Comparison of ENCODE assay signal across 8 cellular contexts in the genomic region with DNA sequence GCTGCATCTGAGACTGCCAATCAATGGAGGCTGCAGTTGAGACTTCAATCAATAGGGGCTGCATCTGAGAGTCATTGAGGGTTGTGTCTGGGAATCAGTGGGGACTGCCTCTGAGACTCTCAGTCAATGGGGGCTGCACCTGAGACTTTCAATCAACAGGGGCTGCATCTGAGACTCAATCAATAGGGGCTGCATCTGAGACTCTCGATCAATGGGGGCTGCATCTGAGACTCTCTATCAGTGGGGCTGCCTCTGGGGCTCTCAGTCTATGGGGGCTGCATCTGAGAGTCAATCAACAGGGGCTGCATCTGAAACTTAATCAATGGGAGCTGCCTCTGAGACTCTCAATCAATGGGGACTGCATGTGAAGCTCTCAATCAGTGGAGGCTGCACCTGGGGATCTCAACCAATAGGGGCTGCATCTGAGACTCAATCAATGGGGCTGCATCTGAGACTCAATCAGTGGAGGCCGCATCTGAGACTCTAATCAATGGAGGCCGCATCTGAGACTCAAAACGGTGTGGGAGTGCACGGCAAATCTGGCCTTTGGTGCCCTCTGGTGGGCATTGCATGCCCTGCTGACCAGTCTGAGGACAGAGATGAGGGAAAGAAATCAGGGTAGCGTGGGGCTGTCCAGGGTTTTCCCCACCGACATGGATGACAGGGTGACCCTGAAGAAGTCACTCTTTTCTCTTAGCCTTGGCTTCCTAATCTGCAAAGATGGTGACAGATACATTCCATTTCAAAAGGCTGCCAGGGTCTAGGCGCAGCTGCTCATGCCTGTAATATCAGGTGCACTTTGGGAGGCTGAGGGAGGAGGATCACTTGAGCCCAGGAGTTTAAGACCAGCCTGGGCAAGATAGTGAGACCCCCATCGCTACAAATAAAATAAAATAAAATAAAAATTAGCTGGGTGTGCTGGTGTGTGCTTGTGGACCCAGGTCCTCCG. TPM values are rescaled to one million over a fixed set of nuclear protein-coding genes. Genes with fewer than 3 reads are reported as not detected.
DNase-seq lines count a peak whose midpoint lies in the region; ATAC-seq, FAIRE-seq and TF ChIP-seq lines count a peak whose summit lies in the region.

No MANE protein-coding gene starts in this region.

- intact Hi-C loops in breast epithelium (cut with DNase I; ENCODE audit: low total_unique reads): loop anchor here (10.0 kb wide), 1 partner anchor 188 kb away; no protein-coding TSS in a partner anchor

- dilution Hi-C loops in keratinocyte (cut with MboI; ENCODE audit: extremely low pct_ligation_motif_present, low sequenced_read_pairs): no loop called here

- ATAC-seq in GM21786 (IDR thresholded peaks at IDR 0.05; ENCODE audit: unreplicated experiment): peak; percentile 55

- TF ChIP-seq CTCF in WERI-Rb-1 (IDR thresholded peaks at IDR 0.05; ENCODE audit: low read depth, low read length): peak; percentile 92
- TF ChIP-seq CTCF in breast epithelium (IDR thresholded peaks at IDR 0.05): peak; percentile 90 to 96 (median 92)
- TF ChIP-seq CTCF in keratinocyte (optimal IDR thresholded peaks at IDR 0.05 in 1 of 3, IDR thresholded peaks at IDR 0.05 in 1 of 3, conservative IDR thresholded peaks at IDR 0.05 in 1 of 3; ENCODE audit: extremely low read depth in 1 of 3, insufficient read depth in 2 of 3, low read length in 3 of 3): peak; percentile 91 to 98 (median 98)

- no peak for TF ChIP-seq POLR2A in breast epithelium (IDR thresholded peaks at IDR 0.05)

- no peaks in the 10 kb centered on the region for H3K9me1 ChIP-seq in keratinocyte (ENCODE audit: control insufficient read depth, extremely low read depth, insufficient read depth, low read length)

- peak; percentile 84 for FAIRE-seq in keratinocyte (lab: Jason Lieb, UNC)

- no peaks in the 10 kb centered on the region for H4K20me1 ChIP-seq in keratinocyte (ENCODE audit: control insufficient read depth, extremely low read depth, insufficient read depth, low read length)

- no peaks in the 10 kb centered on the region for H3K4me1 ChIP-seq in breast epithelium
- H3K4me1 ChIP-seq in keratinocyte (ENCODE audit: control insufficient read depth, extremely low read depth, insufficient read depth, low read length): no peaks in the 10 kb centered on the region

- no peak overlapping the region for H3K4me2 ChIP-seq in keratinocyte (ENCODE audit: control insufficient read depth, extremely low read depth, insufficient read depth, low read depth, low read length)

- H2AFZ ChIP-seq in keratinocyte (ENCODE audit: control insufficient read depth, low read length): no peak overlapping the region

- H3K9me3 ChIP-seq in WERI-Rb-1 (ENCODE audit: severe bottlenecking) (peaks cover 2% of the 10 kb centered on the region), breast epithelium (no peaks in the 10 kb centered on the region), keratinocyte (ENCODE audit: control insufficient read depth, low read depth, low read length) (no peaks in the 10 kb centered on the region)

- in situ Hi-C loops in Caki2 (cut with HindIII; ENCODE audit: low pct_unique_long_range_greater_than_20kb, low sequenced_read_pairs): no loop called here

- H3K4me3 ChIP-seq in WERI-Rb-1 (ENCODE audit: low read depth, low read length) (no peak overlapping the region), breast epithelium (no peak overlapping the region), keratinocyte (ENCODE audit: control insufficient read depth in 2 of 3, extremely low read depth in 1 of 3, insufficient read depth in 2 of 3, low read depth in 1 of 3, low read length in 3 of 3) (no peak overlapping the region)

- H3K79me2 ChIP-seq in keratinocyte (ENCODE audit: control insufficient read depth, insufficient read depth, low read length): no peaks in the 10 kb centered on the region

- H3K9ac ChIP-seq in keratinocyte (ENCODE audit: control insufficient read depth, extremely low read depth, insufficient read depth, low read length): no peak overlapping the region

- DNase-seq in Caki2 (ENCODE audit: low read depth): peak; percentile 62
- DNase-seq in NCI-H146 (lab: John Stamatoyannopoulos, UW): peak; percentile 67
- peak; percentile 76 for DNase-seq in WERI-Rb-1
- peak; percentile 59 to 74 for DNase-seq in breast epithelium (ENCODE audit: low spot score in 2 of 2)
- DNase-seq in keratinocyte (ENCODE audit: low read depth, low spot score): peak; percentile 17
- DNase-seq in stimulated activated CD4-positive, alpha-beta T cell treated with anti-CD3 and anti-CD28 coated beads, Interleukin-1b, Interleukin-23, amount 100 ng/mL, for 24 hours (ENCODE audit: low read depth in 4 of 4, low spot score in 1 of 4): peak; percentile 42 to 69 (median 62)
- DNase-seq in OCI-M2 (lab: John Stamatoyannopoulos, UW; ENCODE audit: unreplicated experiment): no peak

- H3K36me3 ChIP-seq in WERI-Rb-1 (no peaks in the 10 kb centered on the region), breast epithelium (no peaks in the 10 kb centered on the region), keratinocyte (ENCODE audit: control insufficient read depth in 2 of 2, extremely low read depth in 1 of 2, insufficient read depth in 2 of 2, low read length in 2 of 2) (no peaks in the 10 kb centered on the region)

- H3K27me3 ChIP-seq in WERI-Rb-1 (ENCODE audit: insufficient read depth, low read depth, severe bottlenecking) (no peaks in the 10 kb centered on the region), breast epithelium (peaks cover 0 to 4% of the 10 kb centered on the region in 2 donors), keratinocyte (ENCODE audit: control insufficient read depth, extremely low read depth, insufficient read depth, low read length) (peaks cover 7% of the 10 kb centered on the region)

- H3K27ac ChIP-seq in WERI-Rb-1: no peak overlapping the region
- H3K27ac ChIP-seq in breast epithelium: no peak overlapping the region
- H3K27ac ChIP-seq in keratinocyte (ENCODE audit: control insufficient read depth, insufficient read depth, low read length): no peak overlapping the region

RNA-seq across cellular contexts. Expression of gene EIF5, which starts 41.3 kb away (rescaled TPM):
- 133 and 141 TPM in 2 replicates for total RNA-seq in Caki2 (2014; rRNA removed; shearing (Covaris generic); ENCODE audit: low replicate concordance)
- total RNA-seq in breast epithelium: 100 to 1,000 TPM; 143 to 254 (median 150) TPM
- 139 to 283 TPM (median 221 TPM) in 3 replicates for polyA plus RNA-seq in keratinocyte
- polyA plus RNA-seq in keratinocyte (2011; ENCODE audit: low read depth): 273 TPM
- polyA plus RNA-seq in keratinocyte (2011; cell fraction: cytosol; rRNA removed): 115 and 191 TPM in 2 replicates
- polyA plus RNA-seq in keratinocyte (2011; cell fraction: nucleus; rRNA removed): 159 and 203 TPM in 2 replicates
- 132 and 196 TPM in 2 replicates for polyA plus RNA-seq in keratinocyte (2012; ENCODE audit: low replicate concordance)
- polyA minus RNA-seq in keratinocyte: 54.1 to 141 TPM (median 61.6 TPM) in 3 replicates
- 65.4 TPM for polyA minus RNA-seq in keratinocyte (2011; cell fraction: cytosol; rRNA and poly(A)+ RNA removed)
- 58.7 and 107 TPM in 2 replicates for polyA minus RNA-seq in keratinocyte (2011; cell fraction: nucleus; rRNA and poly(A)+ RNA removed)
